Comparison of ENCODE assay signal across 10 cellular contexts in genomic region chr17:45320349-45320930, GRCh38. TPM values are rescaled to one million over a fixed set of nuclear protein-coding genes. Genes with fewer than 3 reads are reported as not detected.
DNase-seq lines count a peak whose midpoint lies in the region; ATAC-seq and TF ChIP-seq lines count a peak whose summit lies in the region.
"Had no signal": no experiment of that assay in that cellular context is flagged by ENCODE, and none has a peak within 500 bp of the region (broad histone marks: within the 10 kb centered on the region; RNA-seq: fewer than 3 reads in every experiment).

No MANE protein-coding gene starts in this region.

- H3K4me2 ChIP-seq in OCI-LY7 (ENCODE audit: low read length), result no peak overlapping the region

- H4K20me1 ChIP-seq in OCI-LY7 (ENCODE audit: insufficient read depth, low read length), result peaks cover 5% of the 10 kb centered on the region; the same call in 1 of the 2 replicates

- CTCF ChIA-PET in OCI-LY7 (lab: Charles Lee; ENCODE audit: unreplicated experiment), result no interaction called here

- peaks cover 43% of the 10 kb centered on the region for H3K4me1 Mint-ChIP-seq in T-helper 1 cell treated with Interleukin-12 subunit alpha and Interleukin-12 subunit beta and Interleukin-4 antibody, amounts not matched to agents 30 μg/mL and 1 μg/mL, for 36 hours (ENCODE audit: low read depth)

- peaks cover 10% of the 10 kb centered on the region for H3K79me2 ChIP-seq in OCI-LY7 (ENCODE audit: insufficient read depth, low read depth, low read length)

- H3K27ac ChIP-seq in skin epidermis (peak overlapping the region in 17 of 21 experiments; percentile 2 to 88 (median 57)), OCI-LY7 (ENCODE audit: low read depth, low read length, poor library complexity, severe bottlenecking) (no peak overlapping the region)
- H3K27ac ChIP-seq: WERI-Rb-1 had no signal

- DNase-seq in T-helper 1 cell (no peak), SW480 (ENCODE audit: low spot score) (peak; percentile 90), fibroblast of mammary gland (ENCODE audit: low read depth) (peak; percentile 71), OCI-LY7 (ENCODE audit: low spot score) (no peak), NCI-H2171 treated with DMSO at 0.1 percent for 48 hours (lab: John Stamatoyannopoulos, UW) (no peak)
- DNase-seq: stimulated activated naive CD8-positive, alpha-beta T cell treated with anti-CD3 and anti-CD28 coated beads, Interleukin-15, Interleukin-2, amounts not matched to agents 100 U/mL and 50 U/mL, for 24 hours; WERI-Rb-1 had no signal

- no TSS peak for BruUV-seq in OCI-LY7 (replicated peaks; lab: Mats Ljungman, UMichigan)

- no peak for TF ChIP-seq CTCF in fibroblast of mammary gland (conservative IDR thresholded peaks at IDR 0.05; ENCODE audit: control insufficient read depth, insufficient read depth, low read depth, low read length)
- TF ChIP-seq CTCF in OCI-LY7 (conservative IDR thresholded peaks at IDR 0.05; ENCODE audit: low read length), result no peak

- H3K9me3 ChIP-seq in OCI-LY7 (ENCODE audit: low read length), result no peaks in the 10 kb centered on the region

- H3K36me3 ChIP-seq in OCI-LY7 (ENCODE audit: insufficient read depth, low read length), result no peaks in the 10 kb centered on the region
- H3K36me3 ChIP-seq: WERI-Rb-1 had no signal

- H3K27me3 Mint-ChIP-seq in T-helper 1 cell treated with Interleukin-12 subunit alpha and Interleukin-12 subunit beta and Interleukin-4 antibody, amounts not matched to agents 30 μg/mL and 1 μg/mL, for 36 hours (ENCODE audit: low read depth), result peaks cover under 1% of the 10 kb centered on the region

- no peaks in the 10 kb centered on the region for H3K9me3 Mint-ChIP-seq in T-helper 1 cell treated with Interleukin-12 subunit alpha and Interleukin-12 subunit beta and Interleukin-4 antibody, amounts not matched to agents 30 μg/mL and 1 μg/mL, for 36 hours

- peaks cover 13% of the 10 kb centered on the region for H3K4me1 ChIP-seq in OCI-LY7 (ENCODE audit: insufficient read depth, low read length, poor library complexity, severe bottlenecking)

- H3K27ac Mint-ChIP-seq in T-helper 1 cell treated with Interleukin-12 subunit alpha and Interleukin-12 subunit beta and Interleukin-4 antibody, amounts not matched to agents 30 μg/mL and 1 μg/mL, for 36 hours, result no peak overlapping the region

- POLR2A ChIA-PET in OCI-LY7 (lab: Charles Lee), result interaction anchor here (0.6 to 0.7 kb wide), 2 partner anchors 9 to 44 kb away, joined by 3 to 6 read pairs; no protein-coding TSS in a partner anchor

- intact Hi-C loops in OCI-LY7 (cut with micrococcal nuclease; ENCODE audit: unreplicated experiment), result no loop called here

- H3K36me3 Mint-ChIP-seq in T-helper 1 cell treated with Interleukin-12 subunit alpha and Interleukin-12 subunit beta and Interleukin-4 antibody, amounts not matched to agents 30 μg/mL and 1 μg/mL, for 36 hours (ENCODE audit: low read depth), result peaks cover 7% of the 10 kb centered on the region

- no peak overlapping the region for H3K4me3 ChIP-seq in fibroblast of mammary gland (ENCODE audit: control insufficient read depth, low read depth, low read length)
- no peak overlapping the region for H3K4me3 ChIP-seq in skin epidermis
- H3K4me3 ChIP-seq in OCI-LY7 (ENCODE audit: low read depth, low read length, poor library complexity, severe bottlenecking), result no peak overlapping the region

- peak overlapping the region; percentile 1 for H3K4me3 Mint-ChIP-seq in T-helper 1 cell treated with Interleukin-12 subunit alpha and Interleukin-12 subunit beta and Interleukin-4 antibody, amounts not matched to agents 30 μg/mL and 1 μg/mL, for 36 hours

- no peak for ATAC-seq in HG02623 (IDR thresholded peaks at IDR 0.05; ENCODE audit: unreplicated experiment)
- ATAC-seq: stimulated activated naive CD8-positive, alpha-beta T cell treated with anti-CD3 and anti-CD28 coated beads, Interleukin-15, Interleukin-2, amounts not matched to agents 100 U/mL and 50 U/mL, for 24 hours had no signal

- H2AFZ ChIP-seq in OCI-LY7 (ENCODE audit: low read length), result no peak overlapping the region

- H3K9me2 ChIP-seq in OCI-LY7 (ENCODE audit: insufficient read depth, low read length), result no peaks in the 10 kb centered on the region

RNA-seq across cellular contexts. Expression of gene MAP3K14, which starts 3.6 kb away (rescaled TPM):
- total RNA-seq in OCI-LY7 (2014; rRNA removed; shearing (Covaris generic)), result 7.1 and 12.3 TPM in 2 replicates
- total RNA-seq in OCI-LY7 (2022), result 21.2 and 22.8 TPM in 2 replicates

RNA-seq across cellular contexts. Expression of gene SPATA32, which starts 58.5 kb away (rescaled TPM):
- total RNA-seq in OCI-LY7 (2014; rRNA removed; shearing (Covaris generic)), result 0.41 TPM in 1 of 2 replicates, not detected in the other
- 0.18 TPM in 1 of 2 replicates, not detected in the other for total RNA-seq in OCI-LY7 (2022)

Comparison
In these comparisons a context has a peak if more than half of its experiments do, and no peak if none do; other contexts are left out.
1. DNase-seq: peak in SW480 (single experiment) and fibroblast of mammary gland (single experiment); none in T-helper 1 cell (0 of 5), OCI-LY7 (single experiment) and NCI-H2171 treated with DMSO at 0.1 percent for 48 hours (single experiment).